In the genomic region with DNA sequence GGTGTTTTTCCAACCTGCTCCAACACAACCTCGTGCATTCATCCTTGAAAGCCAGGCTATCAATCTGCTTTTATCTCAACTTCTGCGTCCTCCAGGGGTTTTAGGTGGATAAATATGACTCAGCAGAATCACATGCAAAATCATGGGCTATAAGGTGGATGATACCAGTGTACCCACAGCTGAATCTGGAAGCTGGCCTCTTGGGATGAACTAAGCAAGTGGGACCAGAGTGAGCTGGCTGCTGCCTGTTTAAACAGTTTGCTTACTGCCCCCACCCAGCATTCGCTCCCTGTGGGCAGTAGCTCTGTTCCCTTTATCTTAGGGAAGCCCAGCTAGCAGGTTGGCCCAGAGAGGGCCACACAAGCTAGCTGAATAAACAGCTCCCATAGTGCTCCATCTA, we compare ENCODE assay signal across 13 cellular contexts.
A peak's percentile ranks its signal among the peaks of the same experiment; 100 is the strongest.
DNase-seq lines count a peak whose midpoint lies in the region; ATAC-seq, FAIRE-seq and TF ChIP-seq lines count a peak whose summit lies in the region.
"Had no signal": no experiment of that assay in that cellular context is flagged by ENCODE, and none has a peak within 500 bp of the region (broad histone marks: within the 10 kb centered on the region; RNA-seq: fewer than 3 reads in every experiment).

No MANE protein-coding gene starts in this region.

- H3K9ac ChIP-seq in HepG2 (ENCODE audit: insufficient read depth, low read depth, low read length), result no peak overlapping the region
- no peak overlapping the region for H3K9ac ChIP-seq in H1 (replicated peaks in 1 of 4; ENCODE audit: extremely low read depth in 1 of 4, low read depth in 3 of 4, low read length in 3 of 4)

- 90% methylated on average over 3 of the region's 3 CpGs for WGBS in HepG2 (ENCODE audit: low lambda C conversion rate)
- WGBS in right lobe of liver (ENCODE audit: insufficient coverage, low coverage, low lambda C conversion rate, missing lambda C conversion rate), result 65% methylated on average over 3 of the region's 3 CpGs
- WGBS in H1 (ENCODE audit: extremely low coverage in 1 of 2, insufficient coverage in 1 of 2, insufficient read length in 1 of 2, insufficient replicate concordance in 2 of 2, low coverage in 1 of 2, low lambda C conversion rate in 2 of 2, missing lambda C conversion rate in 1 of 2), 2 experiments, result 70% methylated on average over 3 of the region's 3 CpGs; no CpG with 5 or more reads in 1 of the 2 experiments

- H2AK5ac ChIP-seq in H1 (ENCODE audit: low read depth, low read length), result no peak overlapping the region

- no peak for DNase-seq in HepG2 (ENCODE audit: low spot score)
- no peak for DNase-seq in right lobe of liver
- peak; percentile 60 to 71 for DNase-seq in NCI-H526 (lab: John Stamatoyannopoulos, UW)
- no peak for DNase-seq in H1 (ENCODE audit: low read depth in 1 of 2, low spot score in 2 of 2)
- no peak for DNase-seq in LoVo (ENCODE audit: low spot score)
- DNase-seq in cortex of kidney (lab: John Stamatoyannopoulos, UW), result no peak
- no peak for DNase-seq in OCI-LY7 (ENCODE audit: low spot score)
- DNase-seq: left ventricle myocardium inferior; naive thymus-derived CD8-positive, alpha-beta T cell; NCI-H524 treated with DMSO at 0.1 percent for 48 hours; right cardiac atrium; SIG-M5 had no signal

- TF ChIP-seq RAD21 in HepG2 (CRISPR knock-in tag; IDR thresholded peaks at IDR 0.05) (no peak), H1 (IDR thresholded peaks at IDR 0.05 in 1 of 2, conservative IDR thresholded peaks at IDR 0.05 in 1 of 2; ENCODE audit: low read depth in 2 of 2, low read length in 2 of 2) (no peak)

- no peak overlapping the region for H4K8ac ChIP-seq in H1 (ENCODE audit: extremely low read depth, insufficient read depth, low read length)

- H3K4me3 ChIP-seq in HepG2 (replicated peaks in 1 of 3; ENCODE audit: insufficient read depth in 1 of 3, low read depth in 2 of 3, low read length in 3 of 3) (no peak overlapping the region), right lobe of liver (no peak overlapping the region), H1 (ENCODE audit: extremely low read depth in 1 of 4, insufficient read depth in 2 of 4, low read depth in 3 of 4, low read length in 4 of 4) (no peak overlapping the region), OCI-LY7 (ENCODE audit: low read depth, low read length, poor library complexity, severe bottlenecking) (no peak overlapping the region)
- H3K4me3 ChIP-seq: left ventricle myocardium inferior had no signal

- H3K27me3 ChIP-seq in HepG2 (ENCODE audit: control insufficient read depth in 1 of 2, insufficient read depth in 2 of 2, low read length in 2 of 2) (no peaks in the 10 kb centered on the region), right lobe of liver (no peaks in the 10 kb centered on the region), H1 (replicated peaks in 1 of 4; ENCODE audit: control insufficient read depth in 3 of 4, extremely low read depth in 1 of 4, insufficient read depth in 3 of 4, low read length in 3 of 4) (no peaks in the 10 kb centered on the region)

- H4K91ac ChIP-seq in H1 (replicated peaks; ENCODE audit: insufficient read length, low read length), result no peak overlapping the region

- H2AFZ ChIP-seq in HepG2 (ENCODE audit: low read length), result no peak overlapping the region
- H2AFZ ChIP-seq in H1 (ENCODE audit: low read length), result no peak overlapping the region
- no peak overlapping the region for H2AFZ ChIP-seq in OCI-LY7 (ENCODE audit: low read length)

- no peak for TF ChIP-seq EP300 in HepG2 (IDR thresholded peaks at IDR 0.05; ENCODE audit: low read depth in 2 of 2, low read length in 2 of 2)
- no peak for TF ChIP-seq EP300 in HepG2 (CRISPR knock-in tag; IDR thresholded peaks at IDR 0.05; ENCODE audit: borderline replicate concordance)
- no peak for TF ChIP-seq EP300 in H1 (IDR thresholded peaks at IDR 0.05; ENCODE audit: borderline replicate concordance in 1 of 2, low read depth in 2 of 2, low read length in 2 of 2)

- H3K23ac ChIP-seq in H1 (ENCODE audit: insufficient read length), result no peak overlapping the region

- H3K14ac ChIP-seq in H1 (ENCODE audit: insufficient read length), result no peak overlapping the region

- H4K5ac ChIP-seq in H1 (ENCODE audit: insufficient read length, low read depth, low read length), result no peak overlapping the region

- in situ Hi-C loops in HepG2 (cut with HindIII; ENCODE audit: extremely low pct_ligation_motif_present, low pct_unique_long_range_greater_than_20kb), result no loop called here

- H3K79me2 ChIP-seq in HepG2 (ENCODE audit: insufficient read depth, low read length), result no peaks in the 10 kb centered on the region
- no peaks in the 10 kb centered on the region for H3K79me2 ChIP-seq in H1 (ENCODE audit: control insufficient read depth in 1 of 2, insufficient read depth in 2 of 2, low read length in 2 of 2)
- H3K79me2 ChIP-seq in OCI-LY7 (ENCODE audit: insufficient read depth, low read depth, low read length), result no peaks in the 10 kb centered on the region

- CTCF ChIA-PET in HepG2 (lab: Yijun Ruan, JAX; ENCODE audit: low intra/inter-chr PET ratio, low total read pairs) (no interaction called here), H1 (lab: Charles Lee; ENCODE audit: partially characterized antibody) (interaction anchor here (0.7 to 1.2 kb wide), 2 partner anchors 12 to 407 kb away, joined by 3 to 4 read pairs; no protein-coding TSS in a partner anchor), OCI-LY7 (lab: Charles Lee; ENCODE audit: unreplicated experiment) (interaction anchor here (0.6 kb wide), 1 partner anchor 285 kb away, joined by 3 read pairs; no protein-coding TSS in a partner anchor)

- H3K9me3 ChIP-seq in HepG2 (ENCODE audit: low read length), result no peaks in the 10 kb centered on the region
- no peaks in the 10 kb centered on the region for H3K9me3 ChIP-seq in right lobe of liver
- H3K9me3 ChIP-seq in H1 (ENCODE audit: insufficient read depth in 2 of 2, low read depth in 1 of 2, low read length in 1 of 2), result no peaks in the 10 kb centered on the region
- no peaks in the 10 kb centered on the region for H3K9me3 ChIP-seq in OCI-LY7 (ENCODE audit: low read length)
- H3K9me3 ChIP-seq: left ventricle myocardium inferior had no signal

- POLR2A ChIA-PET in HepG2 (lab: Yijun Ruan, JAX) (no interaction called here), H1 (lab: Charles Lee; ENCODE audit: partially characterized antibody) (no interaction called here), OCI-LY7 (lab: Charles Lee) (no interaction called here)

- H3K9me2 ChIP-seq in OCI-LY7 (ENCODE audit: insufficient read depth, low read length), result no peaks in the 10 kb centered on the region

- TF ChIP-seq POLR2A in HepG2 (IDR thresholded peaks at IDR 0.05; ENCODE audit: insufficient read depth in 1 of 2, low read depth in 2 of 2, low read length in 2 of 2) (no peak), right lobe of liver (IDR thresholded peaks at IDR 0.05) (no peak), H1 (IDR thresholded peaks at IDR 0.05; ENCODE audit: control extremely low read depth in 1 of 2, low read depth in 2 of 2, low read length in 2 of 2) (no peak)

- no peaks in the 10 kb centered on the region for H3K79me1 ChIP-seq in H1 (ENCODE audit: low read depth, low read length)

- no peak for FAIRE-seq in HepG2 (lab: Jason Lieb, UNC)
- no peak for FAIRE-seq in H1 (lab: Jason Lieb, UNC)

- H3K4ac ChIP-seq in H1 (replicated peaks; ENCODE audit: insufficient read length, low read depth, low read length), result no peak overlapping the region

- H2BK15ac ChIP-seq in H1 (ENCODE audit: low read length), result no peak overlapping the region

- BruUV-seq in HepG2 (replicated peaks; lab: Mats Ljungman, UMichigan) (no TSS peak), OCI-LY7 (replicated peaks; lab: Mats Ljungman, UMichigan) (no TSS peak)

- H4K20me1 ChIP-seq in HepG2 (ENCODE audit: insufficient read depth, low read length) (no peaks in the 10 kb centered on the region), H1 (replicated peaks in 1 of 2; ENCODE audit: control insufficient read depth in 1 of 2, insufficient read depth in 2 of 2, low read length in 2 of 2) (no peaks in the 10 kb centered on the region), OCI-LY7 (ENCODE audit: insufficient read depth, low read length) (no peaks in the 10 kb centered on the region)

- no peak for ATAC-seq in HepG2
- no peak for ATAC-seq in right lobe of liver
- no peak for ATAC-seq in HG02571 (IDR thresholded peaks at IDR 0.05; ENCODE audit: unreplicated experiment)
- ATAC-seq: naive thymus-derived CD8-positive, alpha-beta T cell; right cardiac atrium had no signal

- H2BK5ac ChIP-seq in H1 (ENCODE audit: low read depth, low read length), result no peak overlapping the region

- H2BK20ac ChIP-seq in H1 (ENCODE audit: low read length), result no peak overlapping the region

- TF ChIP-seq CTCF in HepG2 (CRISPR knock-in tag; IDR thresholded peaks at IDR 0.05), result no peak
- TF ChIP-seq CTCF in right lobe of liver (IDR thresholded peaks at IDR 0.05), result no peak
- TF ChIP-seq CTCF in H1 (IDR thresholded peaks at IDR 0.05; ENCODE audit: control extremely low read depth in 1 of 3, insufficient read depth in 1 of 3, low read depth in 1 of 3, low read length in 3 of 3), result no peak
- no peak for TF ChIP-seq CTCF in OCI-LY7 (conservative IDR thresholded peaks at IDR 0.05; ENCODE audit: low read length)

- H3K4me1 ChIP-seq in HepG2 (ENCODE audit: insufficient read depth, low read length) (no peaks in the 10 kb centered on the region), right lobe of liver (no peaks in the 10 kb centered on the region), H1 (replicated peaks in 1 of 4; ENCODE audit: control insufficient read depth in 3 of 4, insufficient read depth in 4 of 4, low read length in 3 of 4) (peaks cover 3 to 13% (median 5%) of the 10 kb centered on the region in 4 experiments), OCI-LY7 (ENCODE audit: insufficient read depth, low read length, poor library complexity, severe bottlenecking) (no peaks in the 10 kb centered on the region)
- H3K4me1 ChIP-seq: left ventricle myocardium inferior had no signal

- H3K56ac ChIP-seq in H1 (replicated peaks; ENCODE audit: insufficient read length, low read depth, low read length), result no peak overlapping the region

- H3K36me3 ChIP-seq in HepG2 (replicated peaks in 1 of 2; ENCODE audit: control insufficient read depth in 1 of 2, insufficient read depth in 2 of 2, low read length in 2 of 2) (peaks cover 1 to 19% of the 10 kb centered on the region in 2 experiments; a peak in 3 of 5 replicates), right lobe of liver (no peaks in the 10 kb centered on the region), H1 (ENCODE audit: control insufficient read depth in 2 of 4, insufficient read depth in 4 of 4, low read length in 3 of 4) (no peaks in the 10 kb centered on the region), OCI-LY7 (ENCODE audit: insufficient read depth, low read length) (no peaks in the 10 kb centered on the region)
- H3K36me3 ChIP-seq: left ventricle myocardium inferior had no signal

- H3K18ac ChIP-seq in H1 (ENCODE audit: extremely low read depth, low read length), result no peak overlapping the region

- intact Hi-C loops in HepG2 (cut with micrococcal nuclease; ENCODE audit: unreplicated experiment), result no loop called here
- intact Hi-C loops in right lobe of liver (cut with DNase I), result loop anchor here in 1 of 2 donors (10.0 kb wide), 1 partner anchor 495 kb away; no protein-coding TSS in a partner anchor
- intact Hi-C loops in OCI-LY7 (cut with micrococcal nuclease; ENCODE audit: unreplicated experiment), result no loop called here

- H3K4me2 ChIP-seq in HepG2 (ENCODE audit: low read depth, low read length) (no peak overlapping the region), H1 (ENCODE audit: insufficient read depth in 1 of 2, low read depth in 2 of 2, low read length in 2 of 2) (no peak overlapping the region), OCI-LY7 (ENCODE audit: low read length) (no peak overlapping the region)

- no peak overlapping the region for H3K27ac ChIP-seq in HepG2 (ENCODE audit: extremely low read length, insufficient read depth, low read length)
- no peak overlapping the region for H3K27ac ChIP-seq in right lobe of liver
- no peak overlapping the region for H3K27ac ChIP-seq in H1 (ENCODE audit: low read depth, low read length)
- H3K27ac ChIP-seq in OCI-LY7 (ENCODE audit: low read depth, low read length, poor library complexity, severe bottlenecking), result no peak overlapping the region
- H3K27ac ChIP-seq: left ventricle myocardium inferior had no signal

- no peak overlapping the region for H2BK12ac ChIP-seq in H1 (ENCODE audit: low read depth, low read length)

- no peaks in the 10 kb centered on the region for H3K23me2 ChIP-seq in H1 (ENCODE audit: low read depth, low read length)

- no peak overlapping the region for H2BK120ac ChIP-seq in H1 (replicated peaks; ENCODE audit: low read depth, low read length)

Comparison
In these comparisons a context has a peak if more than half of its experiments do, and no peak if none do; other contexts are left out.
1. DNase-seq: peak in NCI-H526 (2 of 2); none in HepG2 (single experiment), right lobe of liver (0 of 3), H1 (0 of 2), LoVo (single experiment), cortex of kidney (single experiment) and OCI-LY7 (single experiment).